ENCODE assay signal across 21 cellular contexts in the genomic region with DNA sequence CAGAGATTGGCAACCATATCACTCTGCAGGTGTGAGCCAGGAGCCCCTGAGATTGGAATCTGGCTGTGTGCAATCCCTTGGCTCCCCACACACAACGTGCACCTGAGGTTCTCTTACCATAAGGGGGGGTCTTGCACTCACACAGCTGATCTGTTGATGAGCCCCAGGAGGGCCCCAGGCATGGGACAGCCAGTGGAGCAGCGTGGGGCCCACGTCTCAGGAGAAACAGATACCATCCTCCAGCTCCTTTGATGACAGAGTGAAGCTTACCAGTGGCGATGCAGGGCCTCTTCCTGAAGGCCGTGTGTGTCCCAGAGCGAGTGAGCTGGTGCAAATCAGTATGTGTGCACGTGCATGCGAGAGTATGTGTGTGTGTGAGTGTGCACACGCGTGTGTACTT.
"Had no signal": no experiment of that assay in that cellular context is flagged by ENCODE, and none has a peak within 500 bp of the region (broad histone marks: within the 10 kb centered on the region; RNA-seq: fewer than 3 reads in every experiment).

No MANE protein-coding gene starts in this region.

- ATAC-seq: K562 had no signal

- H3K4me3 ChIP-seq: K562, MG63, SJSA1, SK-N-MC had no signal

- H3K9me3 ChIP-seq: MG63 had no signal

- H3K4me2 ChIP-seq: KMS-11 had no signal

- H3K27me3 ChIP-seq: MG63, SJSA1 had no signal

- H3K4me1 Mint-ChIP-seq: IgD-negative memory B cell had no signal

- DNase-seq: MG63, NCI-H1092, NCI-H1105 treated with DMSO at 0.1 percent for 48 hours, NCI-H1417 treated with DMSO at 0.1 percent for 48 hours, NCI-H146, NCI-H1694 treated with DMSO at 0.1 percent for 48 hours, NCI-H1930, NCI-H2081, NCI-H2107, NCI-H2227 treated with DMSO at 0.1 percent for 48 hours, NCI-H524, NCI-H526 treated with DMSO at 0.1 percent for 48 hours, NCI-H748 treated with DMSO at 0.1 percent for 48 hours, Right ventricle myocardium superior, RPMI8226, SIG-M5 had no signal

- H3K27ac ChIP-seq: KMS-11, SJSA1, SK-N-MC had no signal

- H3K9ac ChIP-seq: KMS-11 had no signal

- H3K4me1 ChIP-seq: SJSA1 had no signal

- H3K36me3 ChIP-seq: MG63, SJSA1 had no signal

- H3K36me3 Mint-ChIP-seq: IgD-negative memory B cell had no signal
